1 cellular context compared by ENCODE assay signal in genomic region chr2:240245706-240246105, GRCh38.
TF ChIP-seq lines count a peak whose summit lies in the region.

No MANE protein-coding gene starts in this region.

TF ChIP-seq in WTC11, 78 proteins besides CTCF, POLR2A, EP300 and RAD21 (continued from another document):
- TF ChIP-seq USF2 (CRISPR knock-in tag; IDR thresholded peaks at IDR 0.05): no peak
- no peak for TF ChIP-seq PREB (CRISPR knock-in tag; IDR thresholded peaks at IDR 0.05; ENCODE audit: borderline replicate concordance)
- no peak for TF ChIP-seq MYBL2 (CRISPR knock-in tag; IDR thresholded peaks at IDR 0.05)
- TF ChIP-seq ZMAT4 (CRISPR knock-in tag; IDR thresholded peaks at IDR 0.05): no peak
- TF ChIP-seq ZNF317 (CRISPR knock-in tag; IDR thresholded peaks at IDR 0.05; ENCODE audit: borderline replicate concordance, low read depth): no peak
- no peak for TF ChIP-seq CBFB (CRISPR knock-in tag; IDR thresholded peaks at IDR 0.05; ENCODE audit: low read depth)
- no peak for TF ChIP-seq ZBTB21 (CRISPR knock-in tag; IDR thresholded peaks at IDR 0.05; ENCODE audit: borderline replicate concordance)
- TF ChIP-seq, protein P1, sequence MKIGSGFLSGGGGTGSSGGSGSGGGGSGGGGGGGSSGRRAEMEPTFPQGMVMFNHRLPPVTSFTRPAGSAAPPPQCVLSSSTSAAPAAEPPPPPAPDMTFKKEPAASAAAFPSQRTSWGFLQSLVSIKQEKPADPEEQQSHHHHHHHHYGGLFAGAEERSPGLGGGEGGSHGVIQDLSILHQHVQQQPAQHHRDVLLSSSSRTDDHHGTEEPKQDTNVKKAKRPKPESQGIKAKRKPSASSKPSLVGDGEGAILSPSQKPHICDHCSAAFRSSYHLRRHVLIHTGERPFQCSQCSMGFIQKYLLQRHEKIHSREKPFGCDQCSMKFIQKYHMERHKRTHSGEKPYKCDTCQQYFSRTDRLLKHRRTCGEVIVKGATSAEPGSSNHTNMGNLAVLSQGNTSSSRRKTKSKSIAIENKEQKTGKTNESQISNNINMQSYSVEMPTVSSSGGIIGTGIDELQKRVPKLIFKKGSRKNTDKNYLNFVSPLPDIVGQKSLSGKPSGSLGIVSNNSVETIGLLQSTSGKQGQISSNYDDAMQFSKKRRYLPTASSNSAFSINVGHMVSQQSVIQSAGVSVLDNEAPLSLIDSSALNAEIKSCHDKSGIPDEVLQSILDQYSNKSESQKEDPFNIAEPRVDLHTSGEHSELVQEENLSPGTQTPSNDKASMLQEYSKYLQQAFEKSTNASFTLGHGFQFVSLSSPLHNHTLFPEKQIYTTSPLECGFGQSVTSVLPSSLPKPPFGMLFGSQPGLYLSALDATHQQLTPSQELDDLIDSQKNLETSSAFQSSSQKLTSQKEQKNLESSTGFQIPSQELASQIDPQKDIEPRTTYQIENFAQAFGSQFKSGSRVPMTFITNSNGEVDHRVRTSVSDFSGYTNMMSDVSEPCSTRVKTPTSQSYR (CRISPR knock-in tag; IDR thresholded peaks at IDR 0.05): no peak
